ENCODE assay signal across 31 cellular contexts in genomic region chr2:10279472-10279870, GRCh38.
"Had no signal": no experiment of that assay in that cellular context is flagged by ENCODE, and none has a peak within 500 bp of the region (broad histone marks: within the 10 kb centered on the region; RNA-seq: fewer than 3 reads in every experiment).

No MANE protein-coding gene starts in this region.

- H3K27me3 ChIP-seq: hepatocyte, stomach, thyroid gland, upper lobe of left lung had no signal

- H3K27me3 Mint-ChIP-seq: activated CD8-positive, alpha-beta T cell treated with anti-CD3 and anti-CD28 coated beads for 36 hours; activated naive CD4-positive, alpha-beta T cell treated with anti-CD3 and anti-CD28 coated beads, Interleukin-2, amount 50 U/mL, for 24 hours; activated T-helper 17 cell treated with anti-CD3 and anti-CD28 coated beads, Interleukin-2, amount 50 U/mL, for 72 hours had no signal

- H3K27ac ChIP-seq: epithelial cell of prostate, hepatocyte had no signal

- H3K36me3 Mint-ChIP-seq: activated naive CD4-positive, alpha-beta T cell treated with anti-CD3 and anti-CD28 coated beads, Interleukin-2, amount 50 U/mL, for 24 hours; stimulated activated naive B cell treated with anti-CD40 and anti-IgM and Interleukin-4, amounts not matched to agents 10 μg/mL and 1 μg/mL and 100 μg/mL, for 72 hours had no signal

- H3K36me3 ChIP-seq: esophagus squamous epithelium, lower lobe of right lung, stomach, thyroid gland, upper lobe of left lung had no signal

- H3K4me3 Mint-ChIP-seq: activated CD8-positive, alpha-beta T cell treated with anti-CD3 and anti-CD28 coated beads for 36 hours; activated naive CD4-positive, alpha-beta T cell treated with anti-CD3 and anti-CD28 coated beads, Interleukin-2, amount 50 U/mL, for 24 hours; activated naive CD8-positive, alpha-beta T cell treated with anti-CD3 and anti-CD28 coated beads, Interleukin-2, amount 50 U/mL, for 24 hours; activated T-cell treated with anti-CD3 and anti-CD28 coated beads, Interleukin-2, amount 50 U/mL, for 4 hours; neural crest cell; stimulated activated naive B cell treated with anti-CD40 and anti-IgM and Interleukin-4, amounts not matched to agents 10 μg/mL and 1 μg/mL and 100 μg/mL, for 72 hours; T-helper 1 cell treated with Interleukin-12 subunit alpha and Interleukin-12 subunit beta and Interleukin-4 antibody, amounts not matched to agents 30 μg/mL and 1 μg/mL, for 36 hours had no signal

- H3K27ac Mint-ChIP-seq: activated CD8-positive, alpha-beta T cell treated with anti-CD3 and anti-CD28 coated beads for 36 hours; stimulated activated naive B cell treated with anti-CD40 and anti-IgM and Interleukin-4, amounts not matched to agents 10 μg/mL and 1 μg/mL and 100 μg/mL, for 72 hours; T-helper 1 cell treated with Interleukin-12 subunit alpha and Interleukin-12 subunit beta and Interleukin-4 antibody, amounts not matched to agents 30 μg/mL and 1 μg/mL, for 36 hours had no signal

- H3K9me3 ChIP-seq: esophagus squamous epithelium, lower lobe of right lung, mucosa of descending colon, SK-N-SH, stomach, thyroid gland, upper lobe of left lung had no signal

- DNase-seq: activated CD4-positive, alpha-beta T cell treated with anti-CD3 and anti-CD28 coated beads for 1 hour; activated CD4-positive, alpha-beta T cell treated with anti-CD3 and anti-CD28 coated beads, Interleukin-2, amount 50 U/mL, for 1 hour; activated CD8-positive, alpha-beta T cell treated with anti-CD3 and anti-CD28 coated beads for 36 hours; activated gamma-delta T cell treated with Interleukin-2 at 50 U/mL for 16 hours; activated naive CD8-positive, alpha-beta T cell treated with anti-CD3 and anti-CD28 coated beads, Interleukin-2, amount 50 U/mL, for 24 hours; activated T-cell treated with anti-CD3 and anti-CD28 coated beads, Interleukin-2, amount 50 U/mL, for 4 hours; amygdala; caudate nucleus; cortex of kidney; esophagus squamous epithelium; foreskin melanocyte; islet precursor cell; left colon; lower lobe of right lung; occipital lobe; SK-N-SH; stimulated activated CD4-positive, alpha-beta T cell treated with anti-CD3 and anti-CD28 coated beads, Interleukin-15, amount 100 ng/mL, for 24 hours; stimulated activated CD4-positive, alpha-beta T cell treated with anti-CD3 and anti-CD28 coated beads, Interleukin-2, amount 100 ng/mL, for 24 hours; stimulated activated naive B cell treated with anti-CD40 and anti-IgM and Interleukin-4, amounts not matched to agents 10 μg/mL and 1 μg/mL and 100 μg/mL, for 72 hours; stomach; SW 1271; thyroid gland; upper lobe of left lung had no signal

- H3K4me3 ChIP-seq: esophagus squamous epithelium, hepatocyte, lower lobe of right lung, mucosa of descending colon, smooth muscle cell, stomach, thyroid gland, upper lobe of left lung had no signal

- H3K9me3 Mint-ChIP-seq: activated CD8-positive, alpha-beta T cell treated with anti-CD3 and anti-CD28 coated beads for 36 hours; activated naive CD4-positive, alpha-beta T cell treated with anti-CD3 and anti-CD28 coated beads, Interleukin-2, amount 50 U/mL, for 24 hours; activated naive CD8-positive, alpha-beta T cell treated with anti-CD3 and anti-CD28 coated beads, Interleukin-2, amount 50 U/mL, for 24 hours; activated T-cell treated with anti-CD3 and anti-CD28 coated beads, Interleukin-2, amount 50 U/mL, for 4 hours; activated T-helper 17 cell treated with anti-CD3 and anti-CD28 coated beads, Interleukin-2, amount 50 U/mL, for 72 hours; neural crest cell; stimulated activated naive B cell treated with anti-CD40 and anti-IgM and Interleukin-4, amounts not matched to agents 10 μg/mL and 1 μg/mL and 100 μg/mL, for 72 hours; T-helper 1 cell treated with Interleukin-12 subunit alpha and Interleukin-12 subunit beta and Interleukin-4 antibody, amounts not matched to agents 30 μg/mL and 1 μg/mL, for 36 hours had no signal
